ENCODE assay signal across 8 cellular contexts in genomic region chr19:45406165-45406956, GRCh38. TPM values are rescaled to one million over a fixed set of nuclear protein-coding genes. Genes with fewer than 3 reads are reported as not detected.
DNase-seq lines count a peak whose midpoint lies in the region; ATAC-seq and TF ChIP-seq lines count a peak whose summit lies in the region.

POLR1G (plus strand) TSS chr19:45406644; CDS start chr19:45406697, 53 bp downstream.

- H3K36me3 Mint-ChIP-seq in HFFc6 (ENCODE audit: low read depth), result peaks cover 27% of the 10 kb centered on the region
- H3K36me3 Mint-ChIP-seq in activated naive CD4-positive, alpha-beta T cell treated with anti-CD3 and anti-CD28 coated beads, Interleukin-2, amount 50 U/mL, for 72 hours, result peaks cover 24 to 45% of the 10 kb centered on the region in 2 donors

- H3K4me3 Mint-ChIP-seq in HFFc6, result peak within 1 kb of the TSS; percentile 97

- peaks cover 65% of the 10 kb centered on the region for H3K4me1 Mint-ChIP-seq in HFFc6 (ENCODE audit: low read depth)

- WGBS in testis, 2 donors, result 0% methylated on average over 41 to 47 of the region's 47 CpGs

- peak within 1 kb of the TSS; percentile 97 for H3K27ac Mint-ChIP-seq in HFFc6
- H3K27ac Mint-ChIP-seq in activated naive CD4-positive, alpha-beta T cell treated with anti-CD3 and anti-CD28 coated beads, Interleukin-2, amount 50 U/mL, for 72 hours, result peak within 1 kb of the TSS; percentile 91 to 95

- H3K27me3 ChIP-seq in GM06990 (replicated peaks; ENCODE audit: control insufficient read depth, insufficient read depth, low read length), result no peaks in the 10 kb centered on the region
- no peaks in the 10 kb centered on the region for H3K27me3 ChIP-seq in testis

- H3K9me3 Mint-ChIP-seq in HFFc6, result no peaks in the 10 kb centered on the region
- no peaks in the 10 kb centered on the region for H3K9me3 Mint-ChIP-seq in activated naive CD4-positive, alpha-beta T cell treated with anti-CD3 and anti-CD28 coated beads, Interleukin-2, amount 50 U/mL, for 72 hours

- TF ChIP-seq CTCF in GM06990 (IDR thresholded peaks at IDR 0.05; ENCODE audit: insufficient read depth, low read length, poor library complexity, severe bottlenecking), result no peak
- TF ChIP-seq CTCF in HFFc6 (IDR thresholded peaks at IDR 0.05), result peak; percentile 49
- peak in 1 of 3 donors; percentile 30 for TF ChIP-seq CTCF in omental fat pad (IDR thresholded peaks at IDR 0.05)
- peak in 2 of 3 experiments; percentile 50 to 67 for TF ChIP-seq CTCF in testis (IDR thresholded peaks at IDR 0.05)

- DNase-seq in GM06990 (ENCODE audit: extremely low read depth, insufficient read length), result peak; percentile 90
- peak; percentile 62 for DNase-seq in HFFc6
- peak; percentile 73 for DNase-seq in NCI-H1092 (lab: John Stamatoyannopoulos, UW)
- peak; percentile 82 to 86 for DNase-seq in activated naive CD4-positive, alpha-beta T cell treated with anti-CD3 and anti-CD28 coated beads, Interleukin-2, amount 50 U/mL, for 72 hours (ENCODE audit: low spot score in 2 of 2)
- DNase-seq in glomerular endothelial cell (ENCODE audit: extremely low read depth, low read depth, low spot score), result peak; percentile 56
- no peak for DNase-seq in omental fat pad (ENCODE audit: low spot score)
- DNase-seq in testis, result peak; percentile 88

- H3K9me3 ChIP-seq in testis, result no peaks in the 10 kb centered on the region

- peak; percentile 77 for ATAC-seq in SK-N-SH treated with all-trans-retinoic acid at 6 μM for 48 hours
- peak; percentile 73 to 83 for ATAC-seq in activated naive CD4-positive, alpha-beta T cell treated with anti-CD3 and anti-CD28 coated beads, Interleukin-2, amount 50 U/mL, for 72 hours
- ATAC-seq in omental fat pad (ENCODE audit: low FRiP score), result peak; percentile 59

- peaks cover 30% of the 10 kb centered on the region for H3K4me1 ChIP-seq in testis

- peak within 1 kb of the TSS; percentile 83 to 92 for H3K27ac ChIP-seq in testis

- no peak for TF ChIP-seq POLR2A in testis (IDR thresholded peaks at IDR 0.05)

- intact Hi-C loops in testis (cut with DNase I; ENCODE audit: low total_unique reads), result no loop called here

- H3K36me3 ChIP-seq in GM06990 (ENCODE audit: control insufficient read depth, insufficient read depth, low read length), result no peaks in the 10 kb centered on the region
- no peaks in the 10 kb centered on the region for H3K36me3 ChIP-seq in testis (ENCODE audit: low read depth, missing control alignments)

- H3K4me3 ChIP-seq in GM06990 (replicated peaks; ENCODE audit: low read depth, low read length), result peak within 1 kb of the TSS; percentile 88
- H3K4me3 ChIP-seq in testis, result peak within 1 kb of the TSS; percentile 63 to 71

- peaks cover 17% of the 10 kb centered on the region for H3K27me3 Mint-ChIP-seq in HFFc6 (ENCODE audit: insufficient read depth)

TF ChIP-seq in SK-N-SH treated with all-trans-retinoic acid at 6 μM for 48 hours, 23 proteins besides CTCF, POLR2A, EP300 and RAD21:
- TF ChIP-seq ZNF565 (CRISPR knock-in tag; conservative IDR thresholded peaks at IDR 0.05; ENCODE audit: low read depth), result no peak
- no peak for TF ChIP-seq ARNTL (CRISPR knock-in tag; IDR thresholded peaks at IDR 0.05; ENCODE audit: borderline replicate concordance, low read depth)
- TF ChIP-seq, protein P1, sequence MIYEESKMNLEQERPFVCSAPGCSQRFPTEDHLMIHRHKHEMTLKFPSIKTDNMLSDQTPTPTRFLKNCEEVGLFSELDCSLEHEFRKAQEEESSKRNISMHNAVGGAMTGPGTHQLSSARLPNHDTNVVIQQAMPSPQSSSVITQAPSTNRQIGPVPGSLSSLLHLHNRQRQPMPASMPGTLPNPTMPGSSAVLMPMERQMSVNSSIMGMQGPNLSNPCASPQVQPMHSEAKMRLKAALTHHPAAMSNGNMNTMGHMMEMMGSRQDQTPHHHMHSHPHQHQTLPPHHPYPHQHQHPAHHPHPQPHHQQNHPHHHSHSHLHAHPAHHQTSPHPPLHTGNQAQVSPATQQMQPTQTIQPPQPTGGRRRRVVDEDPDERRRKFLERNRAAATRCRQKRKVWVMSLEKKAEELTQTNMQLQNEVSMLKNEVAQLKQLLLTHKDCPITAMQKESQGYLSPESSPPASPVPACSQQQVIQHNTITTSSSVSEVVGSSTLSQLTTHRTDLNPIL (CRISPR knock-in tag; IDR thresholded peaks at IDR 0.05; ENCODE audit: low read depth), result no peak
TF ChIP-seq in SK-N-SH treated with all-trans-retinoic acid at 6 μM for 48 hours: peak in this region for 0.

RNA-seq across cellular contexts. Expression of gene POLR1G, which starts in this region (rescaled TPM):
- total RNA-seq in HFFc6 (2021; fragmentation: NEBNext Ultra II Directional; extraction: Animal tissue kit (Norgen Biotek cat#: 25700)), result 10 to 100 TPM; 13.7 to 25.8 (median 15.1) TPM
- 10 to 100 TPM in 1 of 2 donors, 1 to 10 TPM in 1; 6.8 to 14.1 TPM for total RNA-seq in activated naive CD4-positive, alpha-beta T cell treated with anti-CD3 and anti-CD28 coated beads, Interleukin-2, amount 50 U/mL, for 72 hours
- total RNA-seq in glomerular endothelial cell (6.3 and 12.7 TPM in 2 replicates), omental fat pad (10 to 100 TPM in 1 of 4 donors, 1 to 10 TPM in 3; 5.2 to 29.8 (median 6.3) TPM), testis (10 to 100 TPM; 10.2 to 12.1 TPM)
- 5.8 TPM for polyA plus RNA-seq in testis (ENCODE audit: insufficient read depth, low read depth, low replicate concordance)
